In the genomic region with DNA sequence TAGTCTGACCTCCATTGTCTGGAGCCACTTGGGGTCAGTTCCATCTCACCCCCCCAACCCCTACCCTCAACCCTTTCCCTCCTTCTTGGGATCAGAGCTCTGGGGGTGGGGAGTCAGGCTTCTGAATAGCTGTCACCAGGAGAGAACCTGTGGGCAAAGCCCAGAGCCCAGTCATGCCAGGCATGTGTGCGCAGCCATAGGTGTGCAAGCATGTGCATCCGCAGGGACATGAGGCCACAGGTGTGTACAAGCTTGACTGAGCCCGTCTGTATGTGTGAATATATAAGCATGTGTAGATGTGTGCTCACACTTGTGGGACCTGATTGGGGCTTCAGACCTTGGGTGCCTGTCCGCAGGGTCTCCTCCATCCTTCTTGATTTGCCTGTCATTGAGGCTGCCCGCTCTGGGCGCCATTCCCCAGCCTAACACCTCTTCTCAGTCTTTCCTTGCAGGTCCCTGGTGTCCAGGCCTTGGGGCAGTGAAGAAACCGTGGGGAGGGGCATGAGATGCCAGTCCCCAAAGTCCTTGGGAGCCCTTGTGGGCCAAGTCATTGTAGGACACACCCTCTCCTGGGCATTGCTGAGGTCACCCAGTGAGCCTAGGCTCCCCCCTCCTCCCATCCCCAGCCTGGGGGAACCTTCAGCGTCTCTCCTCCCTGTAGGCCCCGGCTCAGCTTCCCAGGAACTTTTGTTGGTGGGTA, we compare ENCODE assay signal across 12 cellular contexts. TPM values are rescaled to one million over a fixed set of nuclear protein-coding genes. Genes with fewer than 3 reads are reported as not detected.
DNase-seq lines count a peak whose midpoint lies in the region; ATAC-seq and TF ChIP-seq lines count a peak whose summit lies in the region.
"Had no signal": no experiment of that assay in that cellular context is flagged by ENCODE, and none has a peak within 500 bp of the region (broad histone marks: within the 10 kb centered on the region; RNA-seq: fewer than 3 reads in every experiment).

No MANE protein-coding gene starts in this region.

- H3K4me3 ChIP-seq in BLaER1: peak overlapping the region; percentile 59; the same call in 1 of the 2 replicates

- DNase-seq in NOMO-1 (lab: John Stamatoyannopoulos, UW; ENCODE audit: unreplicated experiment in 2 of 2) (no peak), NCI-H2227 treated with DMSO at 0.1 percent for 48 hours (lab: John Stamatoyannopoulos, UW) (no peak), SKM-1 treated with dmso at 0.1 percent for 144 hours (lab: John Stamatoyannopoulos, UW; ENCODE audit: unreplicated experiment) (no peak), NCI-H1436 (lab: John Stamatoyannopoulos, UW) (no peak)
- DNase-seq: activated naive CD4-positive, alpha-beta T cell treated with anti-CD3 and anti-CD28 coated beads, Interleukin-2, amount 50 U/mL, for 16 hours; effector CD4-positive, alpha-beta T cell; NCI-H1105; NCI-H526 treated with DMSO at 0.1 percent for 48 hours had no signal

- H3K9me3 ChIP-seq in BLaER1: no peaks in the 10 kb centered on the region

- no peak overlapping the region for H3K9ac ChIP-seq in BLaER1

- H3K9me3 Mint-ChIP-seq in activated T-helper 17 cell treated with anti-CD3 and anti-CD28 coated beads, Interleukin-2, amount 50 U/mL, for 72 hours: no peaks in the 10 kb centered on the region
- H3K9me3 Mint-ChIP-seq in nephron: no peaks in the 10 kb centered on the region

- H3K27ac ChIP-seq in BLaER1: peak overlapping the region; percentile 83

- ATAC-seq in activated T-helper 17 cell treated with anti-CD3 and anti-CD28 coated beads, Interleukin-2, amount 50 U/mL, for 72 hours (replicated peaks): no peak

- peak overlapping the region; percentile 95 for H3K4me2 ChIP-seq in BLaER1

- H4K20me1 ChIP-seq in BLaER1: 0 out of 2 replicates have a peak, but pooled peaks cover 4% of the 10 kb centered on the region

- no peaks in the 10 kb centered on the region for H3K27me3 Mint-ChIP-seq in activated T-helper 17 cell treated with anti-CD3 and anti-CD28 coated beads, Interleukin-2, amount 50 U/mL, for 72 hours
- H3K27me3 Mint-ChIP-seq in nephron (ENCODE audit: low read depth): no peaks in the 10 kb centered on the region

- peaks cover 84% of the 10 kb centered on the region for H3K36me3 Mint-ChIP-seq in activated T-helper 17 cell treated with anti-CD3 and anti-CD28 coated beads, Interleukin-2, amount 50 U/mL, for 72 hours (ENCODE audit: low read depth)
- peaks cover 6% of the 10 kb centered on the region for H3K36me3 Mint-ChIP-seq in nephron (ENCODE audit: low read depth)

- H3K4me1 Mint-ChIP-seq in activated T-helper 17 cell treated with anti-CD3 and anti-CD28 coated beads, Interleukin-2, amount 50 U/mL, for 72 hours: peaks cover 15% of the 10 kb centered on the region
- peaks cover 2% of the 10 kb centered on the region for H3K4me1 Mint-ChIP-seq in nephron

- peaks cover 57% of the 10 kb centered on the region for H3K36me3 ChIP-seq in BLaER1

- no peaks in the 10 kb centered on the region for H3K27me3 ChIP-seq in BLaER1

- no peak for TF ChIP-seq CTCF in nephron (IDR thresholded peaks at IDR 0.05; ENCODE audit: unreplicated experiment in 3 of 3)

- H3K27ac Mint-ChIP-seq in activated T-helper 17 cell treated with anti-CD3 and anti-CD28 coated beads, Interleukin-2, amount 50 U/mL, for 72 hours: peak overlapping the region; percentile 80
- H3K27ac Mint-ChIP-seq in nephron: peak overlapping the region in 1 of 3 experiments; percentile 55

- peak; percentile 14 for TF ChIP-seq POLR2A in GM15510 (IDR thresholded peaks at IDR 0.05; ENCODE audit: borderline replicate concordance, extremely low read depth, insufficient read length)

- H3K4me3 Mint-ChIP-seq in activated T-helper 17 cell treated with anti-CD3 and anti-CD28 coated beads, Interleukin-2, amount 50 U/mL, for 72 hours: no peak overlapping the region
- peak overlapping the region; percentile 50 to 73 (median 65) for H3K4me3 Mint-ChIP-seq in nephron

- peaks cover 57% of the 10 kb centered on the region for H3K4me1 ChIP-seq in BLaER1

RNA-seq across cellular contexts. Expression of a gene that starts 9.0 kb away (rescaled TPM):
- 100 to 1,000 TPM in 1 of 2 donors, 10 to 100 TPM in 1; 85.3 to 127 TPM for total RNA-seq in activated T-helper 17 cell treated with anti-CD3 and anti-CD28 coated beads, Interleukin-2, amount 50 U/mL, for 72 hours

RNA-seq across cellular contexts. Expression of a gene that starts 29.4 kb away (rescaled TPM):
- total RNA-seq in activated T-helper 17 cell treated with anti-CD3 and anti-CD28 coated beads, Interleukin-2, amount 50 U/mL, for 72 hours: 10 to 100 TPM in 1 of 2 donors, 1 to 10 TPM in 1; 7.7 to 16.4 TPM
